Comparison of ENCODE assay signal across 11 cellular contexts in genomic region chr15:22936577-22937472, GRCh38. TPM values are rescaled to one million over a fixed set of nuclear protein-coding genes. Genes with fewer than 3 reads are reported as not detected.
DNase-seq lines count a peak whose midpoint lies in the region; ATAC-seq lines count a peak whose summit lies in the region.
"Had no signal": no experiment of that assay in that cellular context is flagged by ENCODE, and none has a peak within 500 bp of the region (broad histone marks: within the 10 kb centered on the region; RNA-seq: fewer than 3 reads in every experiment).

No MANE protein-coding gene starts in this region.

- peak; percentile 92 for ATAC-seq in GM18498 (IDR thresholded peaks at IDR 0.05; ENCODE audit: unreplicated experiment)
- peak; percentile 87 for ATAC-seq in GM19455 (IDR thresholded peaks at IDR 0.05; ENCODE audit: unreplicated experiment)
- ATAC-seq in HG03039 (IDR thresholded peaks at IDR 0.05; ENCODE audit: unreplicated experiment): peak; percentile 86
- no peak for ATAC-seq in activated T-cell treated with anti-CD3 and anti-CD28 coated beads, Interleukin-2, amount 50 U/mL, for 4 hours
- ATAC-seq: HCT116, SK-N-SH treated with all-trans-retinoic acid at 6 μM for 48 hours had no signal

- no peaks in the 10 kb centered on the region for H3K4me1 Mint-ChIP-seq in activated T-cell treated with anti-CD3 and anti-CD28 coated beads, Interleukin-2, amount 50 U/mL, for 4 hours (ENCODE audit: low read depth)

- no peak overlapping the region for H3K4me3 Mint-ChIP-seq in activated T-cell treated with anti-CD3 and anti-CD28 coated beads, Interleukin-2, amount 50 U/mL, for 4 hours

- peaks cover 5% of the 10 kb centered on the region for H3K36me3 Mint-ChIP-seq in activated T-cell treated with anti-CD3 and anti-CD28 coated beads, Interleukin-2, amount 50 U/mL, for 4 hours (ENCODE audit: insufficient read depth)

- H3K9me3 Mint-ChIP-seq in activated T-cell treated with anti-CD3 and anti-CD28 coated beads, Interleukin-2, amount 50 U/mL, for 4 hours: no peaks in the 10 kb centered on the region

- no peaks in the 10 kb centered on the region for H3K27me3 Mint-ChIP-seq in activated T-cell treated with anti-CD3 and anti-CD28 coated beads, Interleukin-2, amount 50 U/mL, for 4 hours (ENCODE audit: low read depth)

- DNase-seq in NOMO-1 treated with DMSO at 0.1 percent for 48 hours (lab: John Stamatoyannopoulos, UW; ENCODE audit: unreplicated experiment): peak; percentile 62
- DNase-seq in 8988T: no peak
- no peak for DNase-seq in Kasumi-1 (lab: John Stamatoyannopoulos, UW)
- DNase-seq in NCI-H1436 treated with DMSO at 0.1 percent for 48 hours (lab: John Stamatoyannopoulos, UW): no peak
- DNase-seq in activated T-cell treated with anti-CD3 and anti-CD28 coated beads, Interleukin-2, amount 50 U/mL, for 4 hours: no peak
- DNase-seq: activated gamma-delta T cell treated with Interleukin-2 at 50 U/mL for 16 hours had no signal

RNA-seq across cellular contexts. Expression of gene CYFIP1, which starts 43.3 kb away (rescaled TPM):
- total RNA-seq in activated T-cell treated with anti-CD3 and anti-CD28 coated beads, Interleukin-2, amount 50 U/mL, for 4 hours: 10 to 100 TPM in 2 of 3 donors, 1 to 10 TPM in 1; 8.8 to 17.9 (median 12.5) TPM

Comparison
In these comparisons a context has a peak if more than half of its experiments do, and no peak if none do; other contexts are left out.
1. ATAC-seq: peak in GM18498 (single experiment), GM19455 (single experiment) and HG03039 (single experiment); none in activated T-cell treated with anti-CD3 and anti-CD28 coated beads, Interleukin-2, amount 50 U/mL, for 4 hours (0 of 2).